ENCODE assay signal across 1 cellular context in genomic region chr1:67682659-67683197, GRCh38.
TF ChIP-seq lines count a peak whose summit lies in the region.

No MANE protein-coding gene starts in this region.

TF ChIP-seq in K562, 482 proteins besides CTCF, POLR2A, EP300 and RAD21 (continued from another document and continues in another):
- TF ChIP-seq RREB1 (CRISPR knock-in tag; IDR thresholded peaks at IDR 0.05) (no peak), ZKSCAN3 (CRISPR knock-in tag; IDR thresholded peaks at IDR 0.05) (no peak), ZHX1 (conservative IDR thresholded peaks at IDR 0.05; ENCODE audit: low read length) (no peak), BRF2 (IDR thresholded peaks at IDR 0.05; ENCODE audit: borderline replicate concordance, insufficient read depth, insufficient read length) (no peak), TAF15 (IDR thresholded peaks at IDR 0.05; ENCODE audit: low read depth, low read length) (no peak), ELF2 (CRISPR knock-in tag; IDR thresholded peaks at IDR 0.05) (no peak), ZNF217 (CRISPR knock-in tag; IDR thresholded peaks at IDR 0.05) (no peak), SLC30A9 (CRISPR knock-in tag; IDR thresholded peaks at IDR 0.05) (no peak), ZNF764 (CRISPR knock-in tag; IDR thresholded peaks at IDR 0.05; ENCODE audit: low read depth) (no peak), ZBTB5 (IDR thresholded peaks at IDR 0.05) (no peak), ARID3A (IDR thresholded peaks at IDR 0.05; ENCODE audit: borderline replicate concordance, low read depth, low read length) (0 out of 2 replicates have a peak, but pooled peaks have one; percentile 21), CBFA2T2 (conservative IDR thresholded peaks at IDR 0.05) (no peak), YBX1 (IDR thresholded peaks at IDR 0.05) (no peak), REST (CRISPR knock-in tag; IDR thresholded peaks at IDR 0.05; ENCODE audit: low read depth) (no peak), LEF1 (IDR thresholded peaks at IDR 0.05) (peak; percentile 85), RBM39 (optimal IDR thresholded peaks at IDR 0.05; ENCODE audit: low read depth, low read length) (no peak), MNT (conservative IDR thresholded peaks at IDR 0.05) (peak in 1 of 2 experiments; percentile 28; a peak in 2 of 4 replicates), FOXP4 (CRISPR knock-in tag; IDR thresholded peaks at IDR 0.05; ENCODE audit: borderline replicate concordance) (no peak), TEAD2 (tag; IDR thresholded peaks at IDR 0.05) (no peak), KDM4B (IDR thresholded peaks at IDR 0.05; ENCODE audit: borderline replicate concordance in 2 of 2, low read depth in 1 of 2) (no peak), HES1 (IDR thresholded peaks at IDR 0.05; ENCODE audit: low read depth) (no peak), ZNF253 (CRISPR knock-in tag; conservative IDR thresholded peaks at IDR 0.05) (no peak), RFX1 (IDR thresholded peaks at IDR 0.05) (no peak; the same call in 1 of the 2 replicates)
